6 cellular contexts compared by ENCODE assay signal in the genomic region with DNA sequence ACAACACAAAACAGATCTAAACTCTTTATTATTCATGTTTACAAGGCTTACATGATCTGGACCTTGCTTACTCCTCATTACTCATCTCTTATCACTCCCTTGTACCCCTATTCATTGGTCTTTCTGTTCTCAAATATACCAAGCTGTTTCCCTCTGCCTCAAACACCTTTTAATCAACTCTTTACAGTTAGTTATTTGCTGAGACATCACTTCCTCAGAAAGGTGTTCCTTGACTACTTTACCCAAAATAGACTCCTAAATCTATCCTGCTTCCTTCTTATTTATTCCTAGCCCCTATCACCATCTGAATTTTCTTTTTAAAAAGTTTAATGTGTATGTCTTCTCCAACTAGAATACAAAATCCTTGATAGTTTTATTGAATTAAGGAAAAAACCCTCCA.
"Had no signal": no experiment of that assay in that cellular context is flagged by ENCODE, and none has a peak within 500 bp of the region (broad histone marks: within the 10 kb centered on the region; RNA-seq: fewer than 3 reads in every experiment).

No MANE protein-coding gene starts in this region.

- H2AFZ ChIP-seq: GM23338 had no signal

- H3K4me2 ChIP-seq: GM23338 had no signal

- H3K27ac Mint-ChIP-seq: GM23338, H9 had no signal

- H3K4me3 Mint-ChIP-seq: GM23338, H9 had no signal

- FAIRE-seq: H1, HTR-8/SVneo had no signal

- DNase-seq: H9, HCEC 1CT, KBM-7 had no signal

- H3K4me1 Mint-ChIP-seq: GM23338, H9 had no signal

- H3K4me3 ChIP-seq: GM23338 had no signal
